Comparison of ENCODE assay signal across 20 cellular contexts in the genomic region with DNA sequence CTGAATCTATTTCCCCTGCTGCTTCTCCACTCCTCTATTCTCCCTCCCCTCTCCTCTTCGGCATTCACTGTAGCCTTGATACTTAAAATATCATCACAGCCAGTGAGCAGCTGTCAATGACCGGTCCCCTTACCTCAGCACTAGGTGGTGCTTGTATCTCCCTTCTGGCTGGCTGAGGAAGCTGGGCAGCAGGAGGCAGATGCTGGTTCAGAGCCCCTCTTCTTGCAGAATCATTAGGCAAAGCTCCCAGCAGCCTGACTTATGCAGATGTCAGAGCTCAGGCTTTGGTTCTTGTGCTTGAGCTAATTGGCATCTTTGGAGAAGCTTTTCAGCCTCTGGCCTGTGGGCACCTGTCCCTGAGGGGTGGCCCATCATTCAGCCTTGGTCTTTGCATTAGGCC. TPM values are rescaled to one million over a fixed set of nuclear protein-coding genes. Genes with fewer than 3 reads are reported as not detected.
DNase-seq lines count a peak whose midpoint lies in the region; ATAC-seq lines count a peak whose summit lies in the region.
"Had no signal": no experiment of that assay in that cellular context is flagged by ENCODE, and none has a peak within 500 bp of the region (broad histone marks: within the 10 kb centered on the region; RNA-seq: fewer than 3 reads in every experiment).

No MANE protein-coding gene starts in this region.

- no peaks in the 10 kb centered on the region for H3K36me3 ChIP-seq in CD4-positive, CD25-positive, alpha-beta regulatory T cell (ENCODE audit: control insufficient read depth, insufficient read depth, low read length)
- H3K36me3 ChIP-seq: adrenal gland, left lung, pancreas had no signal

- H3K36me3 Mint-ChIP-seq in CD4-positive, CD25-positive, alpha-beta regulatory T cell: peaks cover 6% of the 10 kb centered on the region
- H3K36me3 Mint-ChIP-seq in dendritic cell treated with granulocyte-macrophage colony-stimulating factor and Interleukin-4, amounts not matched to agents 40 ng/mL and 50 ng/mL, for 4 days (ENCODE audit: low read depth): peaks cover 6% of the 10 kb centered on the region
- H3K36me3 Mint-ChIP-seq: type B pancreatic cell had no signal

- peak overlapping the region; percentile 43 for H3K27ac ChIP-seq in CD4-positive, CD25-positive, alpha-beta regulatory T cell (ENCODE audit: insufficient read depth, low read length, poor library complexity, severe bottlenecking)
- H3K27ac ChIP-seq: adrenal gland, left lung, pancreas, VCaP had no signal

- ATAC-seq in CD4-positive, CD25-positive, alpha-beta regulatory T cell (ENCODE audit: low read depth in 2 of 2): no peak
- ATAC-seq in GM18520 (IDR thresholded peaks at IDR 0.05; ENCODE audit: unreplicated experiment): no peak
- ATAC-seq: left lung, pancreas had no signal

- no peaks in the 10 kb centered on the region for H3K27me3 Mint-ChIP-seq in CD4-positive, CD25-positive, alpha-beta regulatory T cell
- H3K27me3 Mint-ChIP-seq in dendritic cell treated with granulocyte-macrophage colony-stimulating factor and Interleukin-4, amounts not matched to agents 40 ng/mL and 50 ng/mL, for 4 days: no peaks in the 10 kb centered on the region

- H3K4me1 ChIP-seq in CD4-positive, CD25-positive, alpha-beta regulatory T cell (ENCODE audit: control insufficient read depth, insufficient read depth, low read length, poor library complexity, severe bottlenecking): peaks cover 77% of the 10 kb centered on the region
- H3K4me1 ChIP-seq: adrenal gland had no signal

- H3K9me3 ChIP-seq in CD4-positive, CD25-positive, alpha-beta regulatory T cell (ENCODE audit: control insufficient read depth in 2 of 2, low read length in 2 of 2): no peaks in the 10 kb centered on the region
- H3K9me3 ChIP-seq: adrenal gland, left lung, pancreas had no signal

- H3K4me1 Mint-ChIP-seq in CD4-positive, CD25-positive, alpha-beta regulatory T cell: peaks cover 36 to 93% (median 78%) of the 10 kb centered on the region in 4 donors
- H3K4me1 Mint-ChIP-seq in dendritic cell treated with granulocyte-macrophage colony-stimulating factor and Interleukin-4, amounts not matched to agents 40 ng/mL and 50 ng/mL, for 4 days (ENCODE audit: low read depth): peaks cover 91% of the 10 kb centered on the region

- no peak overlapping the region for H3K4me3 ChIP-seq in CD4-positive, CD25-positive, alpha-beta regulatory T cell (ENCODE audit: low read depth, low read length)
- H3K4me3 ChIP-seq: adrenal gland, left lung, pancreas, skin epidermis had no signal

- intact Hi-C loops in dendritic cell treated with granulocyte-macrophage colony-stimulating factor and Interleukin-4, amounts not matched to agents 40 ng/mL and 50 ng/mL, for 4 days (cut with micrococcal nuclease): no loop called here

- peaks cover 0 to 8% (median 2%) of the 10 kb centered on the region in 7 donors for H3K9me3 Mint-ChIP-seq in CD4-positive, CD25-positive, alpha-beta regulatory T cell
- H3K9me3 Mint-ChIP-seq in dendritic cell treated with granulocyte-macrophage colony-stimulating factor and Interleukin-4, amounts not matched to agents 40 ng/mL and 50 ng/mL, for 4 days: no peaks in the 10 kb centered on the region
- H3K9me3 Mint-ChIP-seq: type B pancreatic cell had no signal

- no peaks in the 10 kb centered on the region for H3K27me3 ChIP-seq in CD4-positive, CD25-positive, alpha-beta regulatory T cell (ENCODE audit: control insufficient read depth, insufficient read depth, low read length)
- H3K27me3 ChIP-seq: adrenal gland, left lung, pancreas had no signal

- H3K4me3 Mint-ChIP-seq in CD4-positive, CD25-positive, alpha-beta regulatory T cell: peak overlapping the region in 3 of 4 donors; percentile 13 to 82 (median 39)
- no peak overlapping the region for H3K4me3 Mint-ChIP-seq in dendritic cell treated with granulocyte-macrophage colony-stimulating factor and Interleukin-4, amounts not matched to agents 40 ng/mL and 50 ng/mL, for 4 days
- H3K4me3 Mint-ChIP-seq: type B pancreatic cell had no signal

- peak overlapping the region in 2 of 3 donors; percentile 7 to 84 for H3K27ac Mint-ChIP-seq in CD4-positive, CD25-positive, alpha-beta regulatory T cell
- H3K27ac Mint-ChIP-seq in dendritic cell treated with granulocyte-macrophage colony-stimulating factor and Interleukin-4, amounts not matched to agents 40 ng/mL and 50 ng/mL, for 4 days: peak overlapping the region; percentile 91
- H3K27ac Mint-ChIP-seq: type B pancreatic cell had no signal

- peak in 2 of 3 experiments; percentile 3 to 18 for DNase-seq in NCI-H1417 (lab: John Stamatoyannopoulos, UW)
- DNase-seq in NCI-H1417 treated with DMSO at 0.1 percent for 48 hours (lab: John Stamatoyannopoulos, UW): no peak
- no peak for DNase-seq in CD4-positive, CD25-positive, alpha-beta regulatory T cell
- peak; percentile 61 to 92 for DNase-seq in NCI-H524 (lab: John Stamatoyannopoulos, UW)
- DNase-seq in NOMO-1 (lab: John Stamatoyannopoulos, UW; ENCODE audit: unreplicated experiment in 2 of 2): no peak
- no peak for DNase-seq in AG08396 (ENCODE audit: low spot score)
- DNase-seq: 8988T; adrenal gland; C1 segment of cervical spinal cord; central memory CD4-positive, alpha-beta T cell; NCI-H1092; NCI-H446; pancreas had no signal

RNA-seq across cellular contexts. Expression of a gene that starts 31.9 kb away (rescaled TPM):
- 5.8 TPM for total RNA-seq in CD4-positive, CD25-positive, alpha-beta regulatory T cell
- polyA plus RNA-seq in CD4-positive, CD25-positive, alpha-beta regulatory T cell: 1 to 10 TPM in 1 of 4 donors, under 1 TPM in 3; 0.50 to 1.5 (median 0.62) TPM
- total RNA-seq: fibroblast of villous mesenchyme had no signal

RNA-seq across cellular contexts. Expression of a gene that starts 36.7 kb away (rescaled TPM):
- 120 TPM for total RNA-seq in CD4-positive, CD25-positive, alpha-beta regulatory T cell
- polyA plus RNA-seq in CD4-positive, CD25-positive, alpha-beta regulatory T cell: 10 to 100 TPM; 61.6 to 87.5 (median 84.9) TPM

Comparison
In these comparisons a context has a peak if more than half of its experiments do, and no peak if none do; other contexts are left out.
1. DNase-seq: peak in NCI-H1417 (2 of 3) and NCI-H524 (2 of 2); none in NCI-H1417 treated with DMSO at 0.1 percent for 48 hours (single experiment), CD4-positive, CD25-positive, alpha-beta regulatory T cell (0 of 3), NOMO-1 (0 of 2) and AG08396 (single experiment).